11 cellular contexts compared by ENCODE assay signal in genomic region chr2:176104338-176105077, GRCh38. TPM values are rescaled to one million over a fixed set of nuclear protein-coding genes. Genes with fewer than 3 reads are reported as not detected.
DNase-seq lines count a peak whose midpoint lies in the region; ATAC-seq, FAIRE-seq and TF ChIP-seq lines count a peak whose summit lies in the region.
"Had no signal": no experiment of that assay in that cellular context is flagged by ENCODE, and none has a peak within 500 bp of the region (broad histone marks: within the 10 kb centered on the region; RNA-seq: fewer than 3 reads in every experiment).

No MANE protein-coding gene starts in this region.

- no peaks in the 10 kb centered on the region for H3K9me1 ChIP-seq in IMR-90 (ENCODE audit: insufficient read depth, low read length)
- H3K9me1 ChIP-seq in endothelial cell of umbilical vein (replicated peaks; ENCODE audit: control insufficient read depth, extremely low read depth, insufficient read depth, low read length), result no peaks in the 10 kb centered on the region

- dilution Hi-C loops in IMR-90 (cut with HindIII; ENCODE audit: low sequenced_read_pairs, unreplicated experiment) (no loop called here), endothelial cell of umbilical vein (cut with MboI; ENCODE audit: extremely low pct_ligation_motif_present, low sequenced_read_pairs) (no loop called here)

- H3K4me1 ChIP-seq in IMR-90 (ENCODE audit: control insufficient read depth, insufficient read depth, low read length) (no peaks in the 10 kb centered on the region), endothelial cell of umbilical vein (ENCODE audit: control insufficient read depth, extremely low read depth, insufficient read depth, low read length) (no peaks in the 10 kb centered on the region)
- peaks cover 12% of the 10 kb centered on the region for H3K4me1 ChIP-seq in effector memory CD4-positive, alpha-beta T cell (ENCODE audit: control insufficient read depth, insufficient read depth, low read length, poor library complexity, severe bottlenecking)

- no peaks in the 10 kb centered on the region for H3K79me1 ChIP-seq in IMR-90 (ENCODE audit: low read depth in 1 of 2, low read length in 2 of 2)

- H4K20me1 ChIP-seq in IMR-90 (ENCODE audit: insufficient read depth, low read length) (no peaks in the 10 kb centered on the region), endothelial cell of umbilical vein (replicated peaks; ENCODE audit: control insufficient read depth, extremely low read depth, insufficient read depth, low read length) (no peaks in the 10 kb centered on the region)

- H3K36me3 Mint-ChIP-seq in progenitor cell of endocrine pancreas (ENCODE audit: insufficient read depth), result no peaks in the 10 kb centered on the region
- H3K36me3 Mint-ChIP-seq in stimulated activated memory B cell treated with anti-CD40 and anti-IgM and Interleukin-4, amounts not matched to agents 10 μg/mL and 1 μg/mL and 100 μg/mL, for 72 hours, result no peaks in the 10 kb centered on the region

- H4K5ac ChIP-seq in IMR-90 (ENCODE audit: low read depth, low read length), result no peak overlapping the region

- H3K4me3 Mint-ChIP-seq in progenitor cell of endocrine pancreas (ENCODE audit: low read depth), result no peak overlapping the region
- H3K4me3 Mint-ChIP-seq in stimulated activated memory B cell treated with anti-CD40 and anti-IgM and Interleukin-4, amounts not matched to agents 10 μg/mL and 1 μg/mL and 100 μg/mL, for 72 hours, result no peak overlapping the region

- no peak overlapping the region for H4K91ac ChIP-seq in IMR-90 (ENCODE audit: insufficient read depth, low read depth, low read length)

- no peak overlapping the region for H2BK15ac ChIP-seq in IMR-90 (ENCODE audit: low read depth, low read length)

- H2AK5ac ChIP-seq in IMR-90 (ENCODE audit: low read depth, low read length), result no peak overlapping the region

- H3K56ac ChIP-seq in IMR-90 (ENCODE audit: extremely low read depth, insufficient read depth, low read length), result no peak overlapping the region

- peak; percentile 94 for DNase-seq in EH (ENCODE audit: low read depth)
- no peak for DNase-seq in IMR-90
- no peak for DNase-seq in endothelial cell of umbilical vein (ENCODE audit: low read depth, low spot score)
- DNase-seq in progenitor cell of endocrine pancreas (ENCODE audit: low spot score, unreplicated experiment), result no peak
- no peak for DNase-seq in effector memory CD4-positive, alpha-beta T cell
- no peak for DNase-seq in hippocampal formation (lab: John Stamatoyannopoulos, UW)
- DNase-seq: activated CD4-positive, alpha-beta T cell treated with anti-CD3 and anti-CD28 coated beads, Interleukin-2, amount 50 U/mL, for 1 hour; NCI-H774 had no signal

- no peak overlapping the region for H3K4ac ChIP-seq in IMR-90 (ENCODE audit: low read depth, low read length)

- H3K27ac ChIP-seq in IMR-90 (ENCODE audit: insufficient read depth, low read length), result no peak overlapping the region
- no peak overlapping the region for H3K27ac ChIP-seq in endothelial cell of umbilical vein (ENCODE audit: insufficient read depth, low read depth, low read length)
- H3K27ac ChIP-seq in effector memory CD4-positive, alpha-beta T cell (ENCODE audit: insufficient read depth, low read length, poor library complexity, severe bottlenecking), result no peak overlapping the region

- H3K27me3 ChIP-seq in IMR-90 (ENCODE audit: control insufficient read depth, insufficient read depth, low read length) (peaks cover 95% of the 10 kb centered on the region), endothelial cell of umbilical vein (ENCODE audit: control insufficient read depth in 2 of 2, insufficient read depth in 2 of 2, low read length in 2 of 2) (peaks cover 84 to 96% of the 10 kb centered on the region in 2 experiments)
- peaks cover 90% of the 10 kb centered on the region for H3K27me3 ChIP-seq in effector memory CD4-positive, alpha-beta T cell (replicated peaks; ENCODE audit: control insufficient read depth, insufficient read depth, low read length, poor library complexity, severe bottlenecking)

- H2BK5ac ChIP-seq in IMR-90 (ENCODE audit: low read depth, low read length, poor library complexity, severe bottlenecking), result no peak overlapping the region

- H3K4me3 ChIP-seq in IMR-90 (ENCODE audit: insufficient read depth, low read depth, low read length) (no peak overlapping the region), endothelial cell of umbilical vein (replicated peaks in 1 of 3; ENCODE audit: insufficient read depth in 1 of 3, low read depth in 1 of 3, low read length in 3 of 3) (no peak overlapping the region)
- no peak overlapping the region for H3K4me3 ChIP-seq in effector memory CD4-positive, alpha-beta T cell (ENCODE audit: insufficient read depth, low read depth, low read length, poor library complexity, severe bottlenecking)

- POLR2A ChIA-PET in IMR-90 (lab: Charles Lee; ENCODE audit: unreplicated experiment), result no interaction called here
- POLR2A ChIA-PET in endothelial cell of umbilical vein (lab: Charles Lee), result no interaction called here

- CTCF ChIA-PET in IMR-90 (lab: Yijun Ruan, JAX), result interaction anchor here (0.7 to 1.0 kb wide), 2 partner anchors 22 to 853 kb away, joined by 3 to 4 read pairs; no protein-coding TSS in a partner anchor
- CTCF ChIA-PET in endothelial cell of umbilical vein (lab: Charles Lee), result interaction anchor here (0.5 to 1.6 kb wide), 9 partner anchors 9 to 853 kb away, joined by 3 to 6 read pairs (median 4); no protein-coding TSS in a partner anchor

- H3K27ac Mint-ChIP-seq in progenitor cell of endocrine pancreas, result peak overlapping the region; percentile 38
- no peak overlapping the region for H3K27ac Mint-ChIP-seq in stimulated activated memory B cell treated with anti-CD40 and anti-IgM and Interleukin-4, amounts not matched to agents 10 μg/mL and 1 μg/mL and 100 μg/mL, for 72 hours

- H3K9me3 ChIP-seq in IMR-90 (ENCODE audit: control insufficient read depth, insufficient read depth, low read length) (peaks cover 6% of the 10 kb centered on the region), endothelial cell of umbilical vein (replicated peaks; ENCODE audit: control insufficient read depth, insufficient read depth, low read length) (no peaks in the 10 kb centered on the region)
- no peaks in the 10 kb centered on the region for H3K9me3 ChIP-seq in effector memory CD4-positive, alpha-beta T cell (ENCODE audit: control insufficient read depth, low read length)

- TF ChIP-seq POLR2A in IMR-90 (IDR thresholded peaks at IDR 0.05; ENCODE audit: low read depth, low read length) (no peak), endothelial cell of umbilical vein (IDR thresholded peaks at IDR 0.05; ENCODE audit: low read depth, low read length) (no peak)

- no peak overlapping the region for H3K9ac ChIP-seq in IMR-90 (ENCODE audit: low read depth, low read length)
- H3K9ac ChIP-seq in endothelial cell of umbilical vein (replicated peaks; ENCODE audit: extremely low read depth, insufficient read depth, low read length), result no peak overlapping the region

- no peak overlapping the region for H3K18ac ChIP-seq in IMR-90 (ENCODE audit: low read depth, low read length)

- no peak overlapping the region for H2AK9ac ChIP-seq in IMR-90 (replicated peaks; ENCODE audit: low read depth, low read length, poor library complexity)

- H3K4me1 Mint-ChIP-seq in progenitor cell of endocrine pancreas (ENCODE audit: low read depth), result peaks cover 3% of the 10 kb centered on the region
- peaks cover 8% of the 10 kb centered on the region for H3K4me1 Mint-ChIP-seq in stimulated activated memory B cell treated with anti-CD40 and anti-IgM and Interleukin-4, amounts not matched to agents 10 μg/mL and 1 μg/mL and 100 μg/mL, for 72 hours

- no peak overlapping the region for H3K14ac ChIP-seq in IMR-90 (replicated peaks; ENCODE audit: low read depth, low read length)

- TF ChIP-seq RAD21 in IMR-90 (IDR thresholded peaks at IDR 0.05; ENCODE audit: low read length), result no peak

- no peak overlapping the region for H3K23ac ChIP-seq in IMR-90 (ENCODE audit: low read depth, low read length)

- H4K8ac ChIP-seq in IMR-90 (ENCODE audit: low read depth in 2 of 2, low read length in 2 of 2), result no peak overlapping the region

- no peak for TF ChIP-seq CTCF in IMR-90 (conservative IDR thresholded peaks at IDR 0.05; ENCODE audit: low read depth, low read length)
- TF ChIP-seq CTCF in endothelial cell of umbilical vein (IDR thresholded peaks at IDR 0.05; ENCODE audit: extremely low read depth in 1 of 2, insufficient read depth in 1 of 2, low read depth in 1 of 2, low read length in 2 of 2), result no peak
- no peak for TF ChIP-seq CTCF in progenitor cell of endocrine pancreas (IDR thresholded peaks at IDR 0.05; ENCODE audit: unreplicated experiment)

- in situ Hi-C loops in IMR-90 (cut with MboI; ENCODE audit: low sequenced_read_pairs), result no loop called here

- peaks cover 88% of the 10 kb centered on the region for H3K27me3 Mint-ChIP-seq in progenitor cell of endocrine pancreas
- peaks cover 80% of the 10 kb centered on the region for H3K27me3 Mint-ChIP-seq in stimulated activated memory B cell treated with anti-CD40 and anti-IgM and Interleukin-4, amounts not matched to agents 10 μg/mL and 1 μg/mL and 100 μg/mL, for 72 hours

- no peak overlapping the region for H2BK120ac ChIP-seq in IMR-90 (ENCODE audit: low read depth, low read length)

- H3K4me2 ChIP-seq in IMR-90 (ENCODE audit: low read depth, low read length), result peak overlapping the region; percentile 58; the same call in 1 of the 2 replicates
- no peak overlapping the region for H3K4me2 ChIP-seq in endothelial cell of umbilical vein (ENCODE audit: insufficient read depth, low read length)

- H2AFZ ChIP-seq in IMR-90 (replicated peaks; ENCODE audit: low read length, poor library complexity) (no peak overlapping the region), endothelial cell of umbilical vein (ENCODE audit: low read depth, low read length) (no peak overlapping the region)

- H2BK20ac ChIP-seq in IMR-90 (ENCODE audit: low read depth, low read length), result no peak overlapping the region

- no TSS peak for BruUV-seq in IMR-90 (replicated peaks; lab: Mats Ljungman, UMichigan)
- BruUV-seq in endothelial cell of umbilical vein (replicated peaks; lab: Mats Ljungman, UMichigan), result no TSS peak

- no peaks in the 10 kb centered on the region for H3K9me3 Mint-ChIP-seq in progenitor cell of endocrine pancreas (ENCODE audit: low read depth)
- H3K9me3 Mint-ChIP-seq in stimulated activated memory B cell treated with anti-CD40 and anti-IgM and Interleukin-4, amounts not matched to agents 10 μg/mL and 1 μg/mL and 100 μg/mL, for 72 hours, result peaks cover 4% of the 10 kb centered on the region

- 0% methylated on average over 16 of the region's 56 CpGs; no CpG with 5 or more reads in 1 of the 2 experiments for WGBS in IMR-90 (ENCODE audit: extremely low coverage in 2 of 2, insufficient read length in 1 of 2), 2 experiments

- ATAC-seq in IMR-90 (ENCODE audit: low read depth) (peak; percentile 18; the same call in 1 of the 2 replicates), GM21360 (IDR thresholded peaks at IDR 0.05; ENCODE audit: unreplicated experiment) (no peak)
- ATAC-seq in stimulated activated memory B cell treated with anti-CD40 and anti-IgM and Interleukin-4, amounts not matched to agents 10 μg/mL and 1 μg/mL and 100 μg/mL, for 72 hours, result no peak

- no peak for FAIRE-seq in endothelial cell of umbilical vein (lab: Jason Lieb, UNC)
- FAIRE-seq: colon had no signal

- no peaks in the 10 kb centered on the region for H3K36me3 ChIP-seq in IMR-90 (ENCODE audit: control insufficient read depth, insufficient read depth, low read length)
- H3K36me3 ChIP-seq in endothelial cell of umbilical vein (ENCODE audit: control insufficient read depth in 2 of 2, extremely low read depth in 1 of 2, insufficient read depth in 2 of 2, low read length in 2 of 2), result no peaks in the 10 kb centered on the region
- no peaks in the 10 kb centered on the region for H3K36me3 ChIP-seq in effector memory CD4-positive, alpha-beta T cell (ENCODE audit: control insufficient read depth, insufficient read depth, low read length)

- intact Hi-C loops in IMR-90 (cut with micrococcal nuclease) (no loop called here), endothelial cell of umbilical vein (cut with micrococcal nuclease) (no loop called here)

- no peaks in the 10 kb centered on the region for H3K79me2 ChIP-seq in endothelial cell of umbilical vein (ENCODE audit: control insufficient read depth, insufficient read depth, low read length)

RNA-seq across cellular contexts. Expression of gene HOXD11, which starts 2.6 kb away (rescaled TPM):
- total RNA-seq in IMR-90 (2012; rRNA removed) (not detected in 2 replicates), endothelial cell of umbilical vein (not detected in 2 replicates), progenitor cell of endocrine pancreas (not detected in 2 replicates)
- polyA plus RNA-seq in IMR-90 (2012; rRNA removed) (not detected in 2 replicates), endothelial cell of umbilical vein (not detected in 2 replicates)
- not detected in 2 replicates for polyA plus RNA-seq in IMR-90 (2012; cell fraction: cytosol; rRNA removed)
- not detected in 2 replicates for polyA plus RNA-seq in IMR-90 (2012; cell fraction: nucleus; rRNA removed; ENCODE audit: low replicate concordance)
- polyA plus RNA-seq in endothelial cell of umbilical vein (2011; cell fraction: cytosol; rRNA removed), result not detected in 2 replicates
- not detected in 2 replicates for polyA plus RNA-seq in endothelial cell of umbilical vein (2011; cell fraction: nucleus; rRNA removed)
- not detected in 2 replicates for polyA plus RNA-seq in endothelial cell of umbilical vein (2012)
- not detected in 2 replicates for polyA minus RNA-seq in endothelial cell of umbilical vein
- polyA minus RNA-seq in endothelial cell of umbilical vein (2011; cell fraction: cytosol; rRNA and poly(A)+ RNA removed), result 1.0 TPM
- polyA minus RNA-seq in endothelial cell of umbilical vein (2011; cell fraction: nucleus; rRNA and poly(A)+ RNA removed), result not detected in 2 replicates

RNA-seq across cellular contexts. Expression of gene HOXD12, which starts 4.9 kb away (rescaled TPM):
- not detected in 2 replicates for total RNA-seq in IMR-90 (2012; rRNA removed)
- not detected in 2 replicates for polyA plus RNA-seq in IMR-90 (2012; rRNA removed)
- not detected in 2 replicates for polyA plus RNA-seq in IMR-90 (2012; cell fraction: cytosol; rRNA removed)
- not detected in 2 replicates for polyA plus RNA-seq in IMR-90 (2012; cell fraction: nucleus; rRNA removed; ENCODE audit: low replicate concordance)
- not detected in 2 replicates for total RNA-seq in endothelial cell of umbilical vein
- not detected in 2 replicates for polyA plus RNA-seq in endothelial cell of umbilical vein
- polyA plus RNA-seq in endothelial cell of umbilical vein (2011; cell fraction: cytosol; rRNA removed), result not detected in 2 replicates
- polyA plus RNA-seq in endothelial cell of umbilical vein (2011; cell fraction: nucleus; rRNA removed), result not detected in 2 replicates
- polyA plus RNA-seq in endothelial cell of umbilical vein (2012), result not detected in 2 replicates
- not detected in 2 replicates for polyA minus RNA-seq in endothelial cell of umbilical vein
- polyA minus RNA-seq in endothelial cell of umbilical vein (2011; cell fraction: cytosol; rRNA and poly(A)+ RNA removed), result not detected
- not detected in 2 replicates for polyA minus RNA-seq in endothelial cell of umbilical vein (2011; cell fraction: nucleus; rRNA and poly(A)+ RNA removed)
- not detected in 2 replicates for total RNA-seq in progenitor cell of endocrine pancreas

RNA-seq across cellular contexts. Expression of gene HOXD13, which starts 12.0 kb away (rescaled TPM):
- total RNA-seq in IMR-90 (2012; rRNA removed), result not detected in 2 replicates
- not detected in 2 replicates for polyA plus RNA-seq in IMR-90 (2012; rRNA removed)
- not detected in 2 replicates for polyA plus RNA-seq in IMR-90 (2012; cell fraction: cytosol; rRNA removed)
- polyA plus RNA-seq in IMR-90 (2012; cell fraction: nucleus; rRNA removed; ENCODE audit: low replicate concordance), result not detected in 2 replicates
- total RNA-seq in endothelial cell of umbilical vein, result not detected in 2 replicates
- polyA plus RNA-seq in endothelial cell of umbilical vein, result not detected in 2 replicates
- not detected in 2 replicates for polyA plus RNA-seq in endothelial cell of umbilical vein (2011; cell fraction: cytosol; rRNA removed)
- polyA plus RNA-seq in endothelial cell of umbilical vein (2011; cell fraction: nucleus; rRNA removed), result not detected in 2 replicates
- not detected in 2 replicates for polyA plus RNA-seq in endothelial cell of umbilical vein (2012)
- polyA minus RNA-seq in endothelial cell of umbilical vein, result not detected in 2 replicates
- not detected for polyA minus RNA-seq in endothelial cell of umbilical vein (2011; cell fraction: cytosol; rRNA and poly(A)+ RNA removed)
- not detected in 2 replicates for polyA minus RNA-seq in endothelial cell of umbilical vein (2011; cell fraction: nucleus; rRNA and poly(A)+ RNA removed)
- not detected in 2 replicates for total RNA-seq in progenitor cell of endocrine pancreas

RNA-seq across cellular contexts. Expression of gene HOXD10, which starts 12.1 kb away (rescaled TPM):
- not detected in 2 replicates for total RNA-seq in IMR-90 (2012; rRNA removed)
- polyA plus RNA-seq in IMR-90 (2012; rRNA removed), result not detected in 2 replicates
- polyA plus RNA-seq in IMR-90 (2012; cell fraction: cytosol; rRNA removed), result not detected in 2 replicates
- polyA plus RNA-seq in IMR-90 (2012; cell fraction: nucleus; rRNA removed; ENCODE audit: low replicate concordance), result not detected in 2 replicates
- not detected in 2 replicates for total RNA-seq in endothelial cell of umbilical vein
- polyA plus RNA-seq in endothelial cell of umbilical vein, result not detected in 2 replicates
- not detected in 2 replicates for polyA plus RNA-seq in endothelial cell of umbilical vein (2011; cell fraction: cytosol; rRNA removed)
- polyA plus RNA-seq in endothelial cell of umbilical vein (2011; cell fraction: nucleus; rRNA removed), result not detected in 2 replicates
- not detected in 2 replicates for polyA plus RNA-seq in endothelial cell of umbilical vein (2012)
- polyA minus RNA-seq in endothelial cell of umbilical vein, result not detected in 2 replicates
- polyA minus RNA-seq in endothelial cell of umbilical vein (2011; cell fraction: cytosol; rRNA and poly(A)+ RNA removed), result not detected
- polyA minus RNA-seq in endothelial cell of umbilical vein (2011; cell fraction: nucleus; rRNA and poly(A)+ RNA removed), result not detected in 2 replicates
- not detected in 2 replicates for total RNA-seq in progenitor cell of endocrine pancreas

RNA-seq across cellular contexts. Expression of gene HOXD9, which starts 18.0 kb away (rescaled TPM):
- total RNA-seq in IMR-90 (2012; rRNA removed) (not detected in 2 replicates), endothelial cell of umbilical vein (3.5 and 3.9 TPM in 2 replicates), progenitor cell of endocrine pancreas (not detected in 2 replicates)
- polyA plus RNA-seq in IMR-90 (2012; rRNA removed) (not detected in 2 replicates), endothelial cell of umbilical vein (1.9 and 2.3 TPM in 2 replicates)
- polyA plus RNA-seq in IMR-90 (2012; cell fraction: cytosol; rRNA removed), result not detected in 2 replicates
- polyA plus RNA-seq in IMR-90 (2012; cell fraction: nucleus; rRNA removed; ENCODE audit: low replicate concordance), result not detected in 2 replicates
- polyA plus RNA-seq in endothelial cell of umbilical vein (2011; cell fraction: cytosol; rRNA removed), result 1.2 and 1.9 TPM in 2 replicates
- 1.0 and 1.2 TPM in 2 replicates for polyA plus RNA-seq in endothelial cell of umbilical vein (2011; cell fraction: nucleus; rRNA removed)
- polyA plus RNA-seq in endothelial cell of umbilical vein (2012), result 3.6 and 4.5 TPM in 2 replicates
- polyA minus RNA-seq in endothelial cell of umbilical vein, result 0.40 and 0.46 TPM in 2 replicates
- 2.0 TPM for polyA minus RNA-seq in endothelial cell of umbilical vein (2011; cell fraction: cytosol; rRNA and poly(A)+ RNA removed)
- 0.53 and 1.4 TPM in 2 replicates for polyA minus RNA-seq in endothelial cell of umbilical vein (2011; cell fraction: nucleus; rRNA and poly(A)+ RNA removed)
